In genomic region chr13:27449936-27450828, GRCh38 we compare ENCODE assay signal across 8 cellular contexts. TPM values are rescaled to one million over a fixed set of nuclear protein-coding genes. Genes with fewer than 3 reads are reported as not detected.
DNase-seq lines count a peak whose midpoint lies in the region; ATAC-seq lines count a peak whose summit lies in the region.

MTIF3 (minus strand) TSS chr13:27450564; CDS start chr13:27440448, 10,116 bp downstream.

- H3K4me2 ChIP-seq in BLaER1 treated with 17β-estradiol and CSF1 and Interleukin-3, amounts not matched to agents 10 nM and 100 nM = peak within 1 kb of the TSS; percentile 87 to 97 (median 94)

- peaks cover 49 to 68% (median 60%) of the 10 kb centered on the region in 10 experiments for H3K4me1 ChIP-seq in BLaER1 treated with 17β-estradiol and CSF1 and Interleukin-3, amounts not matched to agents 10 nM and 100 nM

- peak within 1 kb of the TSS; percentile 90 to 97 (median 94) for H3K9ac ChIP-seq in BLaER1 treated with 17β-estradiol and CSF1 and Interleukin-3, amounts not matched to agents 10 nM and 100 nM

- peaks cover 0 to 7% (median 0%) of the 10 kb centered on the region in 11 experiments; a peak in 5 of 22 replicates for H3K36me3 ChIP-seq in BLaER1 treated with 17β-estradiol and CSF1 and Interleukin-3, amounts not matched to agents 10 nM and 100 nM

- H3K27me3 ChIP-seq in BLaER1 treated with 17β-estradiol and CSF1 and Interleukin-3, amounts not matched to agents 10 nM and 100 nM = no peaks in the 10 kb centered on the region

- peak within 1 kb of the TSS; percentile 72 to 90 (median 83) for H3K4me3 ChIP-seq in BLaER1 treated with 17β-estradiol and CSF1 and Interleukin-3, amounts not matched to agents 10 nM and 100 nM

- H3K27ac ChIP-seq in BLaER1 treated with 17β-estradiol and CSF1 and Interleukin-3, amounts not matched to agents 10 nM and 100 nM = peak within 1 kb of the TSS; percentile 91 to 98 (median 96)

- DNase-seq in NCI-H69 (lab: John Stamatoyannopoulos, UW) = peak; percentile 96
- DNase-seq in activated CD4-positive, alpha-beta T cell treated with anti-CD3 and anti-CD28 coated beads, Interleukin-2, amount 50 U/mL, for 1 hour = peak; percentile 98
- peak; percentile 68 for DNase-seq in dedifferentiated amniotic fluid mesenchymal stem cell (ENCODE audit: extremely low spot score)
- peak; percentile 96 for DNase-seq in left lobe of liver (ENCODE audit: low spot score)
- DNase-seq in stimulated activated CD4-positive, alpha-beta T cell treated with anti-CD3 and anti-CD28 coated beads, Interleukin-2, amount 100 ng/mL, for 4 hours (ENCODE audit: low read depth) = peak; percentile 95

- ATAC-seq in GM19328 (IDR thresholded peaks at IDR 0.05; ENCODE audit: unreplicated experiment) = peak; percentile 90
- peak; percentile 81 for ATAC-seq in HG03520 (IDR thresholded peaks at IDR 0.05; ENCODE audit: unreplicated experiment)
- peak; percentile 91 for ATAC-seq in left lobe of liver

- peaks cover 0 to 14% (median 0%) of the 10 kb centered on the region in 11 experiments; a peak in 4 of 22 replicates for H4K20me1 ChIP-seq in BLaER1 treated with 17β-estradiol and CSF1 and Interleukin-3, amounts not matched to agents 10 nM and 100 nM

- H3K9me3 ChIP-seq in BLaER1 treated with 17β-estradiol and CSF1 and Interleukin-3, amounts not matched to agents 10 nM and 100 nM (replicated peaks in 1 of 11) = no peaks in the 10 kb centered on the region

RNA-seq across cellular contexts. Expression of gene MTIF3, which starts in this region (rescaled TPM):
- 24.0 TPM for total RNA-seq in left lobe of liver

Comparison
In these comparisons a context has a peak if more than half of its experiments do, and no peak if none do; other contexts are left out.
1. Peak in every context shown above with its lines: DNase-seq, ATAC-seq, H3K4me3 ChIP-seq and H3K27ac ChIP-seq.